ENCODE assay signal across 23 cellular contexts in genomic region chr11:45178223-45178622, GRCh38. TPM values are rescaled to one million over a fixed set of nuclear protein-coding genes. Genes with fewer than 3 reads are reported as not detected.
DNase-seq lines count a peak whose midpoint lies in the region; ATAC-seq and TF ChIP-seq lines count a peak whose summit lies in the region.
"Had no signal": no experiment of that assay in that cellular context is flagged by ENCODE, and none has a peak within 500 bp of the region (broad histone marks: within the 10 kb centered on the region; RNA-seq: fewer than 3 reads in every experiment).

No MANE protein-coding gene starts in this region.

- peaks cover 4 to 57% (median 13%) of the 10 kb centered on the region in 3 donors for H3K4me1 ChIP-seq in gastroesophageal sphincter
- H3K4me1 ChIP-seq in stomach smooth muscle (ENCODE audit: control insufficient read depth, insufficient read depth, low read length), result peaks cover 41% of the 10 kb centered on the region

- DNase-seq in Calu3, result no peak
- no peak for DNase-seq in COR-L47 (lab: John Stamatoyannopoulos, UW)
- no peak for DNase-seq in NCI-H226
- DNase-seq: ACHN; Caco-2; CD4-positive, alpha-beta T cell; KG1; NCI-H1105; NCI-H146; NCI-H2029; NCI-H2227 treated with DMSO at 0.1 percent for 48 hours; NCI-H524; NCI-H774; NK-92 treated with Interleukin-12 subunit alpha and Interleukin-12 subunit beta, amount 100 ng/mL, for 24 hours had no signal

- no peaks in the 10 kb centered on the region for H3K27me3 Mint-ChIP-seq in brain
- no peaks in the 10 kb centered on the region for H3K27me3 Mint-ChIP-seq in nephron (ENCODE audit: low read depth)
- H3K27me3 Mint-ChIP-seq in Calu3 (ENCODE audit: unreplicated experiment), result no peaks in the 10 kb centered on the region

- no peak overlapping the region for H3K9ac ChIP-seq in stomach smooth muscle (ENCODE audit: low read length in 2 of 2)
- H3K9ac ChIP-seq: BLaER1 had no signal

- ATAC-seq in gastroesophageal sphincter, result no peak
- ATAC-seq: GM23338, Panc1 had no signal

- WGBS in gastroesophageal sphincter (ENCODE audit: low coverage in 1 of 2), 2 donors, result 61 to 85% methylated on average over 5 of the region's 7 CpGs

- H3K27ac Mint-ChIP-seq in brain (peak overlapping the region in 3 of 5 experiments; percentile 9 to 19 (median 17)), nephron (peak overlapping the region; percentile 43 to 94 (median 46)), Calu3 (ENCODE audit: unreplicated experiment) (no peak overlapping the region)
- H3K27ac Mint-ChIP-seq: CD4-positive, alpha-beta T cell; GM23338 had no signal

- no peak for TF ChIP-seq EP300 in gastroesophageal sphincter (IDR thresholded peaks at IDR 0.05)

- CTCF ChIA-PET in Calu3 (lab: Charles Lee), result no interaction called here

- H3K27ac ChIP-seq in gastroesophageal sphincter (peak overlapping the region in 3 of 4 donors; percentile 90 to 94 (median 93)), stomach smooth muscle (ENCODE audit: low read length) (peak overlapping the region; percentile 6)
- H3K27ac ChIP-seq: BLaER1, SJSA1 had no signal

- H3K4me3 ChIP-seq in gastroesophageal sphincter, result no peak overlapping the region
- no peak overlapping the region for H3K4me3 ChIP-seq in stomach smooth muscle (ENCODE audit: low read length in 2 of 2)
- H3K4me3 ChIP-seq: BLaER1, GM23338, HAP-1, SJSA1 had no signal

- no TSS peak for BruUV-seq in Calu3 (replicated peaks; lab: Mats Ljungman, UMichigan)

- no peak for TF ChIP-seq POLR2A in gastroesophageal sphincter (IDR thresholded peaks at IDR 0.05)

- no peaks in the 10 kb centered on the region for H3K9me3 Mint-ChIP-seq in brain
- no peaks in the 10 kb centered on the region for H3K9me3 Mint-ChIP-seq in nephron
- H3K9me3 Mint-ChIP-seq in Calu3 (ENCODE audit: low read depth, unreplicated experiment), result no peaks in the 10 kb centered on the region
- H3K9me3 Mint-ChIP-seq: CD4-positive, alpha-beta T cell; GM23338 had no signal

- no peaks in the 10 kb centered on the region for H3K27me3 ChIP-seq in gastroesophageal sphincter
- H3K27me3 ChIP-seq in stomach smooth muscle (ENCODE audit: control insufficient read depth in 1 of 2, insufficient read depth in 2 of 2, low read length in 2 of 2), result no peaks in the 10 kb centered on the region
- H3K27me3 ChIP-seq: BLaER1 had no signal

- peak overlapping the region in 1 of 5 experiments; percentile 38 for H3K4me3 Mint-ChIP-seq in brain
- H3K4me3 Mint-ChIP-seq in nephron, result peak overlapping the region; percentile 2 to 90 (median 26)
- H3K4me3 Mint-ChIP-seq in Calu3 (ENCODE audit: low read depth, unreplicated experiment), result no peak overlapping the region

- TF ChIP-seq CTCF in brain (conservative IDR thresholded peaks at IDR 0.05) (no peak), gastroesophageal sphincter (IDR thresholded peaks at IDR 0.05) (no peak), nephron (IDR thresholded peaks at IDR 0.05; ENCODE audit: unreplicated experiment in 3 of 3) (no peak), Calu3 (IDR thresholded peaks at IDR 0.05; ENCODE audit: unreplicated experiment) (no peak)

- intact Hi-C loops in Calu3 (cut with micrococcal nuclease; ENCODE audit: unreplicated experiment), result loop anchor here (5.0 kb wide), 1 partner anchor 66 kb away; no protein-coding TSS in a partner anchor

- H3K36me3 Mint-ChIP-seq in brain (no peaks in the 10 kb centered on the region), nephron (ENCODE audit: low read depth) (no peaks in the 10 kb centered on the region), Calu3 (ENCODE audit: insufficient read depth, unreplicated experiment) (peaks cover 11% of the 10 kb centered on the region)

- H3K36me3 ChIP-seq in gastroesophageal sphincter, result peaks cover 0 to 11% of the 10 kb centered on the region in 2 donors
- peaks cover 3 to 8% of the 10 kb centered on the region in 2 donors for H3K36me3 ChIP-seq in stomach smooth muscle (ENCODE audit: control insufficient read depth in 2 of 2, insufficient read depth in 2 of 2, low read length in 2 of 2)
- H3K36me3 ChIP-seq: HAP-1 had no signal

- H3K4me1 Mint-ChIP-seq in brain (peaks cover 32% of the 10 kb centered on the region), nephron (peaks cover 36% of the 10 kb centered on the region), Calu3 (ENCODE audit: low read depth, unreplicated experiment) (no peaks in the 10 kb centered on the region)

- H3K9me3 ChIP-seq in gastroesophageal sphincter (no peaks in the 10 kb centered on the region), stomach smooth muscle (ENCODE audit: control insufficient read depth in 2 of 2, low read length in 2 of 2) (no peaks in the 10 kb centered on the region)
- H3K9me3 ChIP-seq: BLaER1, Caco-2, HAP-1, SJSA1 had no signal

RNA-seq across cellular contexts. Expression of gene PRDM11, which starts 31.8 kb away (rescaled TPM):
- polyA plus RNA-seq in brain (ENCODE audit: insufficient read depth, low read depth, low replicate concordance), result 4.2 TPM
- total RNA-seq in gastroesophageal sphincter, result 10 to 100 TPM; 26.4 to 57.2 (median 29.6) TPM
- 8.1 and 11.5 TPM in 2 replicates for total RNA-seq in Calu3 (2022)
